12 cellular contexts compared by ENCODE assay signal in the genomic region with DNA sequence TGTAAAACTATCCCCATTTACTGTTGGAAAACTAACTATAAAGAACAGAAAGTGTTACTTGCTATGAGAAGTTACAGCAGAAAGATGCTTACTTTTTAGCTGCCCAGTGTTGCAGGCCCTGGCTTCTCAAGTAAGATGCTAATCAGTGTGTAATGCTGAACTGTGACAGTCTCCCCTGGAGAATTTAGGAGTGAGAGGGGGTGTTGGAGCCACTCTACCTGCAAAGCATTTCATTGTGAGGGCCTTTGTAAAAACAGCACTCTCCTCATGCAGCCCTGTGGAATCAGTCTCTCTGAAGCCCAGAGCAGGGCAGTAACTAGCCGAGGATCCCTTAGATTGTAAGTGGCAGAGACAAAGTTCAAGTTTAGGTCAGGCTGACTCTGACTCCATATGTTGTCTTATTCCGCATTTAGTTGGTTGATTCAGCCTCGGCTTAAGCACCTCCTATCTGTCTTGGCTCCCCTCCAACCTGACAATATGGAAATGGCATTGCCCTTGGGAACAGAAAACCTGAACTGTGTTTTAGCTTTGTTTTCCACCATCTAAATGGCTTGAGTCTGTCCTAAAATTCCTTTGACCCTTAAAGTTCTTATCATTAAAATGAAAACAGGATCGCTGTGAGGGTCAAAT.
DNase-seq lines count a peak whose midpoint lies in the region; ATAC-seq, FAIRE-seq and TF ChIP-seq lines count a peak whose summit lies in the region.
"Had no signal": no experiment of that assay in that cellular context is flagged by ENCODE, and none has a peak within 500 bp of the region (broad histone marks: within the 10 kb centered on the region; RNA-seq: fewer than 3 reads in every experiment).

No MANE protein-coding gene starts in this region.

- peaks cover 14 to 17% of the 10 kb centered on the region in 2 experiments for H3K36me3 ChIP-seq in endothelial cell of umbilical vein (ENCODE audit: control insufficient read depth in 2 of 2, extremely low read depth in 1 of 2, insufficient read depth in 2 of 2, low read length in 2 of 2)
- peaks cover 20 to 25% of the 10 kb centered on the region in 2 experiments for H3K36me3 ChIP-seq in trophoblast cell (ENCODE audit: control insufficient read depth in 1 of 2, insufficient read depth in 2 of 2, low read length in 2 of 2)
- H3K36me3 ChIP-seq in Caco-2 (ENCODE audit: control insufficient read depth, insufficient read depth, low read length): no peaks in the 10 kb centered on the region

- H3K9me3 Mint-ChIP-seq in activated CD4-positive, alpha-beta T cell treated with anti-CD3 and anti-CD28 coated beads, Interleukin-2, amount 10 ng/mL, durations not matched to agents 7 days and 5 days: peaks cover 3% of the 10 kb centered on the region
- H3K9me3 Mint-ChIP-seq in Caco-2 (ENCODE audit: unreplicated experiment): no peaks in the 10 kb centered on the region

- peak overlapping the region; percentile 44 for H2AK5ac ChIP-seq in trophoblast cell (ENCODE audit: low read length)

- H3K9me3 ChIP-seq in endothelial cell of umbilical vein (replicated peaks; ENCODE audit: control insufficient read depth, insufficient read depth, low read length): no peaks in the 10 kb centered on the region
- H3K9me3 ChIP-seq in trophoblast cell (ENCODE audit: insufficient read depth, low read depth, low read length): peaks cover 2% of the 10 kb centered on the region
- H3K9me3 ChIP-seq in Caco-2: no peaks in the 10 kb centered on the region
- H3K9me3 ChIP-seq: adrenal gland had no signal

- peaks cover 26% of the 10 kb centered on the region for H3K4me1 ChIP-seq in endothelial cell of umbilical vein (ENCODE audit: control insufficient read depth, extremely low read depth, insufficient read depth, low read length)
- peaks cover 19 to 21% of the 10 kb centered on the region in 2 experiments for H3K4me1 ChIP-seq in trophoblast cell (ENCODE audit: control insufficient read depth in 1 of 2, insufficient read depth in 2 of 2, low read length in 2 of 2)
- no peaks in the 10 kb centered on the region for H3K4me1 ChIP-seq in Caco-2

- ATAC-seq in HG02885 (IDR thresholded peaks at IDR 0.05; ENCODE audit: poor library complexity, unreplicated experiment): no peak

- H3K14ac ChIP-seq in trophoblast cell (ENCODE audit: low read length): peak overlapping the region; percentile 43

- peaks cover 87% of the 10 kb centered on the region for H3K36me3 Mint-ChIP-seq in activated CD4-positive, alpha-beta T cell treated with anti-CD3 and anti-CD28 coated beads, Interleukin-2, amount 10 ng/mL, durations not matched to agents 7 days and 5 days (ENCODE audit: low read depth)
- no peaks in the 10 kb centered on the region for H3K36me3 Mint-ChIP-seq in Caco-2 (ENCODE audit: insufficient read depth, unreplicated experiment)

- FAIRE-seq in endothelial cell of umbilical vein (lab: Jason Lieb, UNC): peak; percentile 81

- peak overlapping the region; percentile 58 for H3K27ac ChIP-seq in endothelial cell of umbilical vein (ENCODE audit: insufficient read depth, low read depth, low read length)
- peak overlapping the region; percentile 24 for H3K27ac ChIP-seq in trophoblast cell (ENCODE audit: low read depth, low read length)

- WGBS in trophoblast cell (ENCODE audit: extremely low coverage, insufficient coverage, insufficient read length): no CpG with 5 or more reads among the region's 4 CpGs

- peaks cover 18% of the 10 kb centered on the region for H3K79me2 ChIP-seq in endothelial cell of umbilical vein (ENCODE audit: control insufficient read depth, insufficient read depth, low read length)
- H3K79me2 ChIP-seq in trophoblast cell (ENCODE audit: control insufficient read depth, insufficient read depth, low read length, poor library complexity): peaks cover 9% of the 10 kb centered on the region

- no peak overlapping the region for H3K4me3 ChIP-seq in endothelial cell of umbilical vein (replicated peaks in 1 of 3; ENCODE audit: insufficient read depth in 1 of 3, low read depth in 1 of 3, low read length in 3 of 3)
- no peak overlapping the region for H3K4me3 ChIP-seq in trophoblast cell (ENCODE audit: low read depth, low read length)
- H3K4me3 ChIP-seq in Caco-2 (ENCODE audit: low read depth, low read length): no peak overlapping the region
- H3K4me3 ChIP-seq: adrenal gland had no signal

- no peak overlapping the region for H3K18ac ChIP-seq in trophoblast cell (ENCODE audit: low read length)

- peaks cover 69% of the 10 kb centered on the region for H3K4me1 Mint-ChIP-seq in activated CD4-positive, alpha-beta T cell treated with anti-CD3 and anti-CD28 coated beads, Interleukin-2, amount 10 ng/mL, durations not matched to agents 7 days and 5 days
- H3K4me1 Mint-ChIP-seq in Caco-2 (ENCODE audit: low read depth, unreplicated experiment): no peaks in the 10 kb centered on the region

- CTCF ChIA-PET in activated CD4-positive, alpha-beta T cell treated with anti-CD3 and anti-CD28 coated beads, Interleukin-2, amount 10 ng/mL, durations not matched to agents 7 days and 5 days (lab: Charles Lee): no interaction called here
- CTCF ChIA-PET in endothelial cell of umbilical vein (lab: Charles Lee) (interaction anchor here (0.9 to 3.5 kb wide), 6 partner anchors 8 to 664 kb away, joined by 3 to 40 read pairs (median 4); no protein-coding TSS in a partner anchor), Caco-2 (lab: Charles Lee) (no interaction called here)

- peak overlapping the region; percentile 2 for H2BK120ac ChIP-seq in trophoblast cell (ENCODE audit: insufficient read depth, low read length, poor library complexity)

- no TSS peak for BruUV-seq in endothelial cell of umbilical vein (replicated peaks; lab: Mats Ljungman, UMichigan)
- no TSS peak for BruUV-seq in Caco-2 (replicated peaks; lab: Mats Ljungman, UMichigan)

- H3K27me3 Mint-ChIP-seq in activated CD4-positive, alpha-beta T cell treated with anti-CD3 and anti-CD28 coated beads, Interleukin-2, amount 10 ng/mL, durations not matched to agents 7 days and 5 days: no peaks in the 10 kb centered on the region
- H3K27me3 Mint-ChIP-seq in Caco-2 (ENCODE audit: insufficient read depth, unreplicated experiment): no peaks in the 10 kb centered on the region
- H3K27me3 Mint-ChIP-seq: B cell had no signal

- H3K27me3 ChIP-seq in endothelial cell of umbilical vein (ENCODE audit: control insufficient read depth in 2 of 2, insufficient read depth in 2 of 2, low read length in 2 of 2) (no peaks in the 10 kb centered on the region), trophoblast cell (ENCODE audit: insufficient read depth, low read length) (no peaks in the 10 kb centered on the region), Caco-2 (replicated peaks; ENCODE audit: control insufficient read depth, insufficient read depth, low read length) (no peaks in the 10 kb centered on the region)
- H3K27me3 ChIP-seq: adrenal gland had no signal

- peaks cover 21% of the 10 kb centered on the region for H3K79me1 ChIP-seq in trophoblast cell (ENCODE audit: low read length)

- no peak overlapping the region for H4K12ac ChIP-seq in trophoblast cell (ENCODE audit: low read depth, low read length)

- no peaks in the 10 kb centered on the region for H3K9me1 ChIP-seq in endothelial cell of umbilical vein (replicated peaks; ENCODE audit: control insufficient read depth, extremely low read depth, insufficient read depth, low read length)

- peak overlapping the region; percentile 33 for H2BK5ac ChIP-seq in trophoblast cell (ENCODE audit: low read depth, low read length, poor library complexity)

- TF ChIP-seq CTCF in endothelial cell of umbilical vein (IDR thresholded peaks at IDR 0.05; ENCODE audit: extremely low read depth in 1 of 2, insufficient read depth in 1 of 2, low read depth in 1 of 2, low read length in 2 of 2) (no peak), Caco-2 (IDR thresholded peaks at IDR 0.05; ENCODE audit: insufficient read depth in 1 of 2, low read depth in 1 of 2, low read length in 1 of 2, severe bottlenecking in 1 of 2, unreplicated experiment in 1 of 2) (no peak)

- no peak overlapping the region for H3K4me3 Mint-ChIP-seq in activated CD4-positive, alpha-beta T cell treated with anti-CD3 and anti-CD28 coated beads, Interleukin-2, amount 10 ng/mL, durations not matched to agents 7 days and 5 days
- H3K4me3 Mint-ChIP-seq in Caco-2 (ENCODE audit: unreplicated experiment): no peak overlapping the region
- H3K4me3 Mint-ChIP-seq: nephron progenitor cell had no signal

- H2BK12ac ChIP-seq in trophoblast cell (ENCODE audit: low read length): peak overlapping the region; percentile 21

- intact Hi-C loops in endothelial cell of umbilical vein (cut with micrococcal nuclease): loop anchor here (5.0 kb wide), 1 partner anchor 430 kb away; no protein-coding TSS in a partner anchor
- intact Hi-C loops in Caco-2 (cut with micrococcal nuclease; ENCODE audit: unreplicated experiment): loop anchor here (5.0 kb wide), 1 partner anchor 100 kb away; no protein-coding TSS in a partner anchor

- peak overlapping the region; percentile 10 for H3K4ac ChIP-seq in trophoblast cell (ENCODE audit: low read depth, low read length)

- dilution Hi-C loops in endothelial cell of umbilical vein (cut with MboI; ENCODE audit: extremely low pct_ligation_motif_present, low sequenced_read_pairs): loop anchor here (25.0 kb wide), 2 partner anchors 175 to 275 kb away; a partner anchor contains a TSS

- no peak overlapping the region for H2AFZ ChIP-seq in endothelial cell of umbilical vein (ENCODE audit: low read depth, low read length)
- no peak overlapping the region for H2AFZ ChIP-seq in trophoblast cell (ENCODE audit: insufficient read depth, low read length, poor library complexity)

- H3K23ac ChIP-seq in trophoblast cell (ENCODE audit: low read length): no peak overlapping the region

- H4K8ac ChIP-seq in trophoblast cell (ENCODE audit: low read depth, low read length): peak overlapping the region; percentile 17

- H3K9ac ChIP-seq in endothelial cell of umbilical vein (replicated peaks; ENCODE audit: extremely low read depth, insufficient read depth, low read length) (peak overlapping the region; percentile 46), trophoblast cell (ENCODE audit: low read length) (no peak overlapping the region)

- POLR2A ChIA-PET in activated CD4-positive, alpha-beta T cell treated with anti-CD3 and anti-CD28 coated beads, Interleukin-2, amount 10 ng/mL, durations not matched to agents 7 days and 5 days (lab: Charles Lee): no interaction called here
- POLR2A ChIA-PET in endothelial cell of umbilical vein (lab: Charles Lee) (no interaction called here), Caco-2 (lab: Charles Lee) (no interaction called here)

- TF ChIP-seq POLR2A in endothelial cell of umbilical vein (IDR thresholded peaks at IDR 0.05; ENCODE audit: low read depth, low read length): no peak

- H3K4me2 ChIP-seq in endothelial cell of umbilical vein (ENCODE audit: insufficient read depth, low read length) (peak overlapping the region; percentile 59), trophoblast cell (ENCODE audit: low read length) (no peak overlapping the region)

- no peaks in the 10 kb centered on the region for H4K20me1 ChIP-seq in endothelial cell of umbilical vein (replicated peaks; ENCODE audit: control insufficient read depth, extremely low read depth, insufficient read depth, low read length)

- DNase-seq in activated CD4-positive, alpha-beta T cell treated with anti-CD3 and anti-CD28 coated beads, Interleukin-2, amount 10 ng/mL, durations not matched to agents 7 days and 5 days: no peak
- no peak for DNase-seq in activated CD4-positive, alpha-beta T cell treated with anti-CD3 and anti-CD28 coated beads for 1 hour
- DNase-seq in RKO (ENCODE audit: low spot score) (peak; percentile 35), endothelial cell of umbilical vein (ENCODE audit: low read depth, low spot score) (peak; percentile 73), trophoblast cell (no peak), Caco-2 (no peak), NCI-H748 treated with DMSO at 0.1 percent for 48 hours (lab: John Stamatoyannopoulos, UW) (no peak)
- DNase-seq: adrenal gland, NCI-H2081 treated with DMSO at 0.1 percent for 48 hours, nephron progenitor cell had no signal

- peak overlapping the region; percentile 31 for H4K91ac ChIP-seq in trophoblast cell (ENCODE audit: low read depth, low read length)

- H3K27ac Mint-ChIP-seq in activated CD4-positive, alpha-beta T cell treated with anti-CD3 and anti-CD28 coated beads, Interleukin-2, amount 10 ng/mL, durations not matched to agents 7 days and 5 days: peak overlapping the region; percentile 54
- no peak overlapping the region for H3K27ac Mint-ChIP-seq in Caco-2 (ENCODE audit: unreplicated experiment)
- H3K27ac Mint-ChIP-seq: nephron progenitor cell had no signal

Comparison
In these comparisons a context has a peak if more than half of its experiments do, and no peak if none do; other contexts are left out.
1. DNase-seq: peak in RKO (single experiment) and endothelial cell of umbilical vein (single experiment); none in activated CD4-positive, alpha-beta T cell treated with anti-CD3 and anti-CD28 coated beads, Interleukin-2, amount 10 ng/mL, durations not matched to agents 7 days and 5 days (single experiment), activated CD4-positive, alpha-beta T cell treated with anti-CD3 and anti-CD28 coated beads for 1 hour (single experiment), trophoblast cell (0 of 2), Caco-2 (0 of 2) and NCI-H748 treated with DMSO at 0.1 percent for 48 hours (single experiment).